17 cellular contexts compared by ENCODE assay signal in genomic region chr16:51549836-51550235, GRCh38.
DNase-seq lines count a peak whose midpoint lies in the region; FAIRE-seq and TF ChIP-seq lines count a peak whose summit lies in the region.
"Had no signal": no experiment of that assay in that cellular context is flagged by ENCODE, and none has a peak within 500 bp of the region (broad histone marks: within the 10 kb centered on the region; RNA-seq: fewer than 3 reads in every experiment).

No MANE protein-coding gene starts in this region.

- no peaks in the 10 kb centered on the region for H3K79me2 ChIP-seq in ACC112 (ENCODE audit: control insufficient read depth, insufficient read depth, low read length, unreplicated experiment)

- no peak for TF ChIP-seq CTCF in bronchial epithelial cell (IDR thresholded peaks at IDR 0.05; ENCODE audit: insufficient read depth, low read length, severe bottlenecking)
- no peak for TF ChIP-seq CTCF in foreskin fibroblast (IDR thresholded peaks at IDR 0.05; ENCODE audit: low read depth, low read length)

- H3K36me3 ChIP-seq in ACC112 (ENCODE audit: insufficient read depth, low read length) = no peaks in the 10 kb centered on the region
- no peaks in the 10 kb centered on the region for H3K36me3 ChIP-seq in bronchial epithelial cell (ENCODE audit: control insufficient read depth, insufficient read depth, low read length)
- H3K36me3 ChIP-seq: BLaER1, HAP-1, SJSA1 had no signal

- peak; percentile 2 for DNase-seq in HT1080 (ENCODE audit: low read depth)
- peak; percentile 22 for DNase-seq in bronchial epithelial cell (ENCODE audit: low read depth)
- DNase-seq in foreskin fibroblast = peak; percentile 18 to 35
- no peak for DNase-seq in mucosa of gallbladder (ENCODE audit: low spot score)
- no peak for DNase-seq in H54 (ENCODE audit: insufficient read length, low spot score)
- no peak for DNase-seq in DMS53 (lab: John Stamatoyannopoulos, UW)
- DNase-seq in cortex of kidney (lab: John Stamatoyannopoulos, UW) = no peak
- DNase-seq: KBM-7, NCI-H1048, NCI-H345, NCI-H526 treated with DMSO at 0.1 percent for 48 hours had no signal

- H3K27me3 ChIP-seq in ACC112 (ENCODE audit: insufficient read depth, low read length) = no peaks in the 10 kb centered on the region
- no peaks in the 10 kb centered on the region for H3K27me3 ChIP-seq in bronchial epithelial cell (ENCODE audit: control insufficient read depth, insufficient read depth, low read length)
- H3K27me3 ChIP-seq: BLaER1, SJSA1 had no signal

- H3K4me1 ChIP-seq in ACC112 (ENCODE audit: control insufficient read depth, insufficient read depth, low read length, unreplicated experiment) = peaks cover 6% of the 10 kb centered on the region
- H3K4me1 ChIP-seq: A549 had no signal

- peak overlapping the region; percentile 43 for H2AFZ ChIP-seq in ACC112 (ENCODE audit: low read length, unreplicated experiment)

- no peak for TF ChIP-seq POLR2A in H54 (IDR thresholded peaks at IDR 0.05; ENCODE audit: low read depth, low read length)

- H3K27ac ChIP-seq in ACC112 (ENCODE audit: low read depth, low read length) = no peak overlapping the region
- H3K27ac ChIP-seq: BLaER1, RWPE1, SJSA1 had no signal

- FAIRE-seq in bronchial epithelial cell (lab: Jason Lieb, UNC) (no peak), H54 (lab: Jason Lieb, UNC) (no peak)

- H3K4me3 ChIP-seq in ACC112 (ENCODE audit: low read depth, low read length) = no peak overlapping the region
- no peak overlapping the region for H3K4me3 ChIP-seq in bronchial epithelial cell (ENCODE audit: low read depth, low read length)
- H3K4me3 ChIP-seq in foreskin fibroblast (ENCODE audit: low read depth in 1 of 2, low read length in 2 of 2) = no peak overlapping the region
- H3K4me3 ChIP-seq: A549, BLaER1, HAP-1, SJSA1 had no signal

Comparison
In these comparisons a context has a peak if more than half of its experiments do, and no peak if none do; other contexts are left out.
1. DNase-seq: peak in HT1080 (single experiment), bronchial epithelial cell (single experiment) and foreskin fibroblast (2 of 2); none in mucosa of gallbladder (single experiment), H54 (single experiment), DMS53 (single experiment) and cortex of kidney (single experiment).